ENCODE assay signal across 26 cellular contexts in genomic region chr1:95983831-95984230, GRCh38.
"Had no signal": no experiment of that assay in that cellular context is flagged by ENCODE, and none has a peak within 500 bp of the region (broad histone marks: within the 10 kb centered on the region; RNA-seq: fewer than 3 reads in every experiment).

No MANE protein-coding gene starts in this region.

- H3K27me3 ChIP-seq: stomach, suprapubic skin, testis, thyroid gland, tibial artery, tibial nerve, transverse colon, upper lobe of left lung, upper lobe of right lung, uterus, vagina had no signal

- H3K36me3 ChIP-seq: stomach, suprapubic skin, thoracic aorta, thyroid gland, tibial artery, tibial nerve, transverse colon, upper lobe of left lung, upper lobe of right lung, uterus, vagina had no signal

- ATAC-seq: stimulated activated effector memory CD8-positive, alpha-beta T cell treated with anti-CD3 and anti-CD28 coated beads, Interleukin-12 subunit alpha, Interleukin-12 subunit beta, amount 100 ng/mL, for 72 hours; stimulated activated memory B cell treated with anti-CD40 and anti-IgM and Interleukin-4, amounts not matched to agents 10 μg/mL and 1 μg/mL and 100 μg/mL, for 72 hours; stimulated activated naive B cell treated with anti-CD40 and anti-IgM and Interleukin-4, amounts not matched to agents 10 μg/mL and 1 μg/mL and 100 μg/mL, for 72 hours; stimulated activated naive CD8-positive, alpha-beta T cell treated with anti-CD3 and anti-CD28 coated beads, Interleukin-15, amount 100 ng/mL, for 72 hours; stimulated activated naive CD8-positive, alpha-beta T cell treated with anti-CD3 and anti-CD28 coated beads, Interleukin-15, Interleukin-2, amounts not matched to agents 100 U/mL and 50 U/mL, for 24 hours; upper lobe of right lung had no signal

- H3K4me3 ChIP-seq: stomach, suprapubic skin, testis, thoracic aorta, thyroid gland, tibial artery, tibial nerve, transverse colon, upper lobe of left lung, upper lobe of right lung, uterus, vagina had no signal

- H3K27ac ChIP-seq: stomach, suprapubic skin, testis, thoracic aorta, thyroid gland, tibial artery, tibial nerve, transverse colon, upper lobe of left lung, upper lobe of right lung, uterus, vagina had no signal

- DNase-seq: stimulated activated CD4-positive, alpha-beta T cell treated with anti-CD3 and anti-CD28 coated beads, Interleukin-2, amount 100 ng/mL, for 48 hours; stimulated activated CD4-positive, alpha-beta T cell treated with anti-CD3 and anti-CD28 coated beads, Interleukin-4, amount 100 ng/mL, for 1 hour; stimulated activated CD4-positive, alpha-beta T cell treated with anti-CD3 and anti-CD28 coated beads, Interleukin-4, amount 100 ng/mL, for 24 hours; stimulated activated CD4-positive, alpha-beta T cell treated with anti-CD3 and anti-CD28 coated beads, Interleukin-4, amount 100 ng/mL, for 4 hours; stimulated activated CD8-positive, alpha-beta memory T cell treated with anti-CD3 and anti-CD28 coated beads, Interleukin-4, amount 100 ng/mL, for 48 hours; stimulated activated naive B cell treated with anti-CD40 and anti-IgM and Interleukin-4, amounts not matched to agents 10 μg/mL and 1 μg/mL and 100 μg/mL, for 72 hours; stimulated activated naive CD4-positive, alpha-beta T cell; stimulated activated naive CD4-positive, alpha-beta T cell treated with Interleukin-2 at 50 U/mL for 16 hours; stimulated activated naive CD8-positive, alpha-beta T cell treated with anti-CD3 and anti-CD28 coated beads, Interleukin-15, amount 100 ng/mL, for 72 hours; stimulated activated naive CD8-positive, alpha-beta T cell treated with anti-CD3 and anti-CD28 coated beads, Interleukin-15, Interleukin-2, amounts not matched to agents 100 U/mL and 50 U/mL, for 24 hours; stomach; substantia nigra; testis; thyroid gland; tibial artery; transverse colon; trophoblast cell; upper lobe of left lung; upper lobe of right lung; uterus had no signal

- H3K9me3 ChIP-seq: stomach, suprapubic skin, testis, thoracic aorta, thyroid gland, tibial artery, tibial nerve, transverse colon, upper lobe of left lung, upper lobe of right lung, uterus, vagina had no signal
